6 cellular contexts compared by ENCODE assay signal in the genomic region with DNA sequence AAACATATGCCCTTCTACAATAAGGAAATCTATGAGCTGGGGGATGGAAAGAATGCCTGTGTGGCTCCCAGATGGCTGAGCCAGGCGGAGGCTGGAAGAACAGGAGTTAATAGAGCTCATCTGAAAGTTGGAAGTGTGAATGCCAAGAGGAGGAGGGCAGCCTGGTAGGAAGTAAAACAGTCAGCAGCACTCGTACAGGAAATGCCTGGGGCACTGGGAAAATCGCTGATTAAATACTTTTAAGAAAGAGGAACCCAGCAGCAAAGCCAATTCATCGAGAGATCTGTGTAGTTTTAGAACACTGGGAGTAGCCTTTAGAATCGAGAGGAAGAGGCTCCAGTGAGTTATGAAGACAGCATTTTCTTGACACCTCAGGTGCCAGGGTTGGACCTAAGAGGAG.
DNase-seq lines count a peak whose midpoint lies in the region; ATAC-seq and TF ChIP-seq lines count a peak whose summit lies in the region.
"Not testable (repeated sequence)": the region's sequence is repeated elsewhere in the genome, so short reads cannot be mapped to it uniquely, and the experiment has no call there.

No MANE protein-coding gene starts in this region.

- intact Hi-C loops in heart left ventricle (cut with DNase I); right cardiac atrium (cut with DNase I); naive thymus-derived CD4-positive, alpha-beta T cell (cut with micrococcal nuclease): not testable (repeated sequence)

- POLR2A ChIA-PET in naive thymus-derived CD4-positive, alpha-beta T cell (lab: Charles Lee), result not testable (repeated sequence)

- not testable (repeated sequence) for H3K4me3 ChIP-seq in RWPE2 (ENCODE audit: severe bottlenecking); heart left ventricle; right cardiac atrium (ENCODE audit: low read length); naive thymus-derived CD4-positive, alpha-beta T cell (ENCODE audit: low read length)

- H3K9me3 Mint-ChIP-seq in naive thymus-derived CD4-positive, alpha-beta T cell; stimulated activated naive B cell treated with anti-CD40 and anti-IgM and Interleukin-4, amounts not matched to agents 10 μg/mL and 1 μg/mL and 100 μg/mL, for 72 hours: not testable (repeated sequence)

- ATAC-seq in RWPE2 (ENCODE audit: low read depth) (peak; percentile 64; the same call in 2 of the 3 replicates), foreskin keratinocyte (peak; percentile 24), heart left ventricle (peak in 3 of 4 donors; percentile 53 to 83 (median 81)), right cardiac atrium (peak; percentile 64 to 76)
- ATAC-seq in naive thymus-derived CD4-positive, alpha-beta T cell, result peak; percentile 58
- ATAC-seq in stimulated activated naive B cell treated with anti-CD40 and anti-IgM and Interleukin-4, amounts not matched to agents 10 μg/mL and 1 μg/mL and 100 μg/mL, for 72 hours (replicated peaks), result peak; percentile 23 to 36

- not testable (repeated sequence) for H3K4me1 Mint-ChIP-seq in naive thymus-derived CD4-positive, alpha-beta T cell; stimulated activated naive B cell treated with anti-CD40 and anti-IgM and Interleukin-4, amounts not matched to agents 10 μg/mL and 1 μg/mL and 100 μg/mL, for 72 hours

- H3K27me3 Mint-ChIP-seq in naive thymus-derived CD4-positive, alpha-beta T cell; stimulated activated naive B cell treated with anti-CD40 and anti-IgM and Interleukin-4, amounts not matched to agents 10 μg/mL and 1 μg/mL and 100 μg/mL, for 72 hours: not testable (repeated sequence)

- WGBS in heart left ventricle, 4 donors, result no CpG with 5 or more reads among the region's 5 CpGs
- no CpG with 5 or more reads among the region's 5 CpGs for WGBS in right cardiac atrium

- not testable (repeated sequence) for H3K36me3 ChIP-seq in RWPE2 (ENCODE audit: low read depth); heart left ventricle; naive thymus-derived CD4-positive, alpha-beta T cell (ENCODE audit: control insufficient read depth in 2 of 3, insufficient read depth in 3 of 3, low read length in 3 of 3)

- TF ChIP-seq CTCF in RWPE2 (IDR thresholded peaks at IDR 0.05; ENCODE audit: poor library complexity, severe bottlenecking); foreskin keratinocyte (conservative IDR thresholded peaks at IDR 0.05); heart left ventricle (IDR thresholded peaks at IDR 0.05): not testable (repeated sequence)

- CTCF ChIA-PET in naive thymus-derived CD4-positive, alpha-beta T cell (lab: Charles Lee), result not testable (repeated sequence)

- not testable (repeated sequence) for H3K9me3 ChIP-seq in RWPE2 (ENCODE audit: severe bottlenecking); heart left ventricle; right cardiac atrium (ENCODE audit: control insufficient read depth, low read length); naive thymus-derived CD4-positive, alpha-beta T cell (ENCODE audit: control insufficient read depth in 2 of 3, low read length in 3 of 3)

- H3K36me3 Mint-ChIP-seq in naive thymus-derived CD4-positive, alpha-beta T cell; stimulated activated naive B cell treated with anti-CD40 and anti-IgM and Interleukin-4, amounts not matched to agents 10 μg/mL and 1 μg/mL and 100 μg/mL, for 72 hours: not testable (repeated sequence)

- H3K27me3 ChIP-seq in RWPE2 (ENCODE audit: insufficient read depth, poor library complexity, severe bottlenecking); foreskin keratinocyte; heart left ventricle; right cardiac atrium (ENCODE audit: control insufficient read depth, insufficient read depth); naive thymus-derived CD4-positive, alpha-beta T cell (ENCODE audit: control insufficient read depth in 2 of 2, insufficient read depth in 2 of 2, low read length in 2 of 2): not testable (repeated sequence)

- not testable (repeated sequence) for H3K27ac ChIP-seq in RWPE2 (ENCODE audit: poor library complexity, severe bottlenecking); foreskin keratinocyte; heart left ventricle; right cardiac atrium (ENCODE audit: low read length); naive thymus-derived CD4-positive, alpha-beta T cell (ENCODE audit: low read depth, low read length)

- DNase-seq in RWPE2 (ENCODE audit: low spot score); foreskin keratinocyte; heart left ventricle; right cardiac atrium; naive thymus-derived CD4-positive, alpha-beta T cell; stimulated activated naive B cell treated with anti-CD40 and anti-IgM and Interleukin-4, amounts not matched to agents 10 μg/mL and 1 μg/mL and 100 μg/mL, for 72 hours: not testable (repeated sequence)

- not testable (repeated sequence) for H3K4me1 ChIP-seq in RWPE2 (ENCODE audit: insufficient read depth, poor library complexity, severe bottlenecking); foreskin keratinocyte; heart left ventricle; right cardiac atrium (ENCODE audit: control insufficient read depth, insufficient read depth, low read length); naive thymus-derived CD4-positive, alpha-beta T cell (ENCODE audit: control insufficient read depth in 2 of 2, insufficient read depth in 2 of 2, low read length in 2 of 2)

- H3K27ac Mint-ChIP-seq in naive thymus-derived CD4-positive, alpha-beta T cell; stimulated activated naive B cell treated with anti-CD40 and anti-IgM and Interleukin-4, amounts not matched to agents 10 μg/mL and 1 μg/mL and 100 μg/mL, for 72 hours: not testable (repeated sequence)

- not testable (repeated sequence) for H3K4me3 Mint-ChIP-seq in naive thymus-derived CD4-positive, alpha-beta T cell; stimulated activated naive B cell treated with anti-CD40 and anti-IgM and Interleukin-4, amounts not matched to agents 10 μg/mL and 1 μg/mL and 100 μg/mL, for 72 hours

- TF ChIP-seq POLR2A in heart left ventricle (IDR thresholded peaks at IDR 0.05), result not testable (repeated sequence)

Comparison
In these comparisons a context has a peak if more than half of its experiments do, and no peak if none do; other contexts are left out.
1. ATAC-seq: peak in every context shown above with its lines; median percentile 81 in heart left ventricle; 70 in right cardiac atrium; 64 in RWPE2; 58 in naive thymus-derived CD4-positive, alpha-beta T cell; 30 in stimulated activated naive B cell treated with anti-CD40 and anti-IgM and Interleukin-4, amounts not matched to agents 10 μg/mL and 1 μg/mL and 100 μg/mL, for 72 hours; 24 in foreskin keratinocyte.